ENCODE assay signal across 1 cellular context in the genomic region with DNA sequence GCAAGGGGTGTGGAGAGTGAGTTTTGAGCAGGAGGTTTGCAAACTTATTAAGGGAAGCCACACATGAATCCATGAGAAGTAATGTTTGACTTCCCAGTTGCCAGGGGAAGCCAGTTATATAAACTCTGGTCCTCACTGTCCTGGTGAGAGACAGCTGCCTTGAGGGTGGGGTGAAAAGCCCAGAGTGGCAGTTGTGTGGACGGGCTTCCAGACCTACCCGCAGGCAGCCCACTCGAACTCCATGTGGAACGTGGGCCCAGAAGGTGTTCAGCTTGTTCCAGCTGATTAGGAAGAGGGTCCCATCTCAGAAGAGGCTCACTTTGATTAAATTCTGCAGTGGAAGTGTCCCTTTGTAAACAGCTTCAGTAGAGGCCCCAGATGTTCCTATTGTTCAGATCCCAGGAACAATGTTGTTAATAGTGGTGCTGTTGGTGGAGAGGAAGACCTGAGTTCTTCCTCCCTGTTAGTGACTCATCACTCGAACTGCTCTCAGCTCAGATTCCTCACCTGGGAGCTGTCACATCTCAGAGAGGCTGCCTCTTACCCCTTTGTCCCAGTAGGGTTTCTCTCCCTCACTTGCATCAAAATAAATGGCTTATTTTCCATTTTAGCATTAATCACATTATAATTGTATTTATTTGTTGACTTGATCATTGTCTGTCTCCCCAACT.
TF ChIP-seq lines count a peak whose summit lies in the region.

No MANE protein-coding gene starts in this region.

TF ChIP-seq in GM23338, 12 proteins besides CTCF, POLR2A, EP300 and RAD21 (continued from another document):
- TF ChIP-seq, protein P1, sequence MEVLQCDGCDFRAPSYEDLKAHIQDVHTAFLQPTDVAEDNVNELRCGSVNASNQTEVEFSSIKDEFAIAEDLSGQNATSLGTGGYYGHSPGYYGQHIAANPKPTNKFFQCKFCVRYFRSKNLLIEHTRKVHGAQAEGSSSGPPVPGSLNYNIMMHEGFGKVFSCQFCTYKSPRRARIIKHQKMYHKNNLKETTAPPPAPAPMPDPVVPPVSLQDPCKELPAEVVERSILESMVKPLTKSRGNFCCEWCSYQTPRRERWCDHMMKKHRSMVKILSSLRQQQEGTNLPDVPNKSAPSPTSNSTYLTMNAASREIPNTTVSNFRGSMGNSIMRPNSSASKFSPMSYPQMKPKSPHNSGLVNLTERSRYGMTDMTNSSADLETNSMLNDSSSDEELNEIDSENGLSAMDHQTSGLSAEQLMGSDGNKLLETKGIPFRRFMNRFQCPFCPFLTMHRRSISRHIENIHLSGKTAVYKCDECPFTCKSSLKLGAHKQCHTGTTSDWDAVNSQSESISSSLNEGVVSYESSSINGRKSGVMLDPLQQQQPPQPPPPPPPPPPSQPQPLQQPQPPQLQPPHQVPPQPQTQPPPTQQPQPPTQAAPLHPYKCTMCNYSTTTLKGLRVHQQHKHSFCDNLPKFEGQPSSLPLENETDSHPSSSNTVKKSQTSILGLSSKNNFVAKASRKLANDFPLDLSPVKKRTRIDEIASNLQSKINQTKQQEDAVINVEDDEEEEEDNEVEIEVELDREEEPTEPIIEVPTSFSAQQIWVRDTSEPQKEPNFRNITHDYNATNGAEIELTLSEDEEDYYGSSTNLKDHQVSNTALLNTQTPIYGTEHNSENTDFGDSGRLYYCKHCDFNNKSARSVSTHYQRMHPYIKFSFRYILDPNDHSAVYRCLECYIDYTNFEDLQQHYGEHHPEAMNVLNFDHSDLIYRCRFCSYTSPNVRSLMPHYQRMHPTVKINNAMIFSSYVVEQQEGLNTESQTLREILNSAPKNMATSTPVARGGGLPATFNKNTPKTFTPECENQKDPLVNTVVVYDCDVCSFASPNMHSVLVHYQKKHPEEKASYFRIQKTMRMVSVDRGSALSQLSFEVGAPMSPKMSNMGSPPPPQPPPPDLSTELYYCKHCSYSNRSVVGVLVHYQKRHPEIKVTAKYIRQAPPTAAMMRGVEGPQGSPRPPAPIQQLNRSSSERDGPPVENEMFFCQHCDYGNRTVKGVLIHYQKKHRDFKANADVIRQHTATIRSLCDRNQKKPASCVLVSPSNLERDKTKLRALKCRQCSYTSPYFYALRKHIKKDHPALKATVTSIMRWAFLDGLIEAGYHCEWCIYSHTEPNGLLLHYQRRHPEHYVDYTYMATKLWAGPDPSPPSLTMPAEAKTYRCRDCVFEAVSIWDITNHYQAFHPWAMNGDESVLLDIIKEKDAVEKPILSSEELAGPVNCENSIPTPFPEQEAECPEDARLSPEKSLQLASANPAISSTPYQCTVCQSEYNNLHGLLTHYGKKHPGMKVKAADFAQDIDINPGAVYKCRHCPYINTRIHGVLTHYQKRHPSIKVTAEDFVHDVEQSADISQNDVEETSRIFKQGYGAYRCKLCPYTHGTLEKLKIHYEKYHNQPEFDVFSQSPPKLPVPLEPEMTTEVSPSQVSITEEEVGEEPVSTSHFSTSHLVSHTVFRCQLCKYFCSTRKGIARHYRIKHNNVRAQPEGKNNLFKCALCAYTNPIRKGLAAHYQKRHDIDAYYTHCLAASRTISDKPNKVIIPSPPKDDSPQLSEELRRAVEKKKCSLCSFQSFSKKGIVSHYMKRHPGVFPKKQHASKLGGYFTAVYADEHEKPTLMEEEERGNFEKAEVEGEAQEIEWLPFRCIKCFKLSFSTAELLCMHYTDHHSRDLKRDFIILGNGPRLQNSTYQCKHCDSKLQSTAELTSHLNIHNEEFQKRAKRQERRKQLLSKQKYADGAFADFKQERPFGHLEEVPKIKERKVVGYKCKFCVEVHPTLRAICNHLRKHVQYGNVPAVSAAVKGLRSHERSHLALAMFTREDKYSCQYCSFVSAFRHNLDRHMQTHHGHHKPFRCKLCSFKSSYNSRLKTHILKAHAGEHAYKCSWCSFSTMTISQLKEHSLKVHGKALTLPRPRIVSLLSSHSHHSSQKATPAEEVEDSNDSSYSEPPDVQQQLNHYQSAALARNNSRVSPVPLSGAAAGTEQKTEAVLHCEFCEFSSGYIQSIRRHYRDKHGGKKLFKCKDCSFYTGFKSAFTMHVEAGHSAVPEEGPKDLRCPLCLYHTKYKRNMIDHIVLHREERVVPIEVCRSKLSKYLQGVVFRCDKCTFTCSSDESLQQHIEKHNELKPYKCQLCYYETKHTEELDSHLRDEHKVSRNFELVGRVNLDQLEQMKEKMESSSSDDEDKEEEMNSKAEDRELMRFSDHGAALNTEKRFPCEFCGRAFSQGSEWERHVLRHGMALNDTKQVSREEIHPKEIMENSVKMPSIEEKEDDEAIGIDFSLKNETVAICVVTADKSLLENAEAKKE (CRISPR knock-in tag; IDR thresholded peaks at IDR 0.05): 0 out of 2 replicates have a peak, but pooled peaks have one; percentile 37
- no peak for TF ChIP-seq NANOG (IDR thresholded peaks at IDR 0.05; ENCODE audit: borderline replicate concordance)
- no peak for TF ChIP-seq EZH2 (IDR thresholded peaks at IDR 0.05; ENCODE audit: low read depth, unreplicated experiment)
